12 cellular contexts compared by ENCODE assay signal in the genomic region with DNA sequence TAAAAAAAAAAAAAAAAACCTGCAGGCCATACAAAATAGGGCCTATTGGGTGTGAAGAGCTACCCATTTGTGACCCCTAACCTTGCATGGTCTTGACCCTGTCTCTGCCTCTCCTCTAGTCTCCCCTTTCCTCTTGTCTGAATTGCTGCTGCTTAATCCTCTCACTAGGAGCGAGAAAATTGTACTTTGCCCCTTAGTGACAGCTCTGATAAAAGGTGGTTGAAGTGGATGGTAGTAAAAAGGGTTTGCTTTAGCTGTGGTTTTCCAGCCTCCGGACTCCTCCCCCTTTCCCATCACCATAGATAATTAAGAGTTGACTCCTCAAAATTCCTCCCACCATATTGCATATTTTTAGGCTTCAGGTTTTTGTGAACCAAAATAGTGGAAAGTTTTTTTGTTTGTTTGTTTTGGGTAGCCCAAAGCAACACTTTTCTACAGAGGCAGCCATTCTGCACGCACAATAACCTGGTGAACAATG. TPM values are rescaled to one million over a fixed set of nuclear protein-coding genes. Genes with fewer than 3 reads are reported as not detected.
DNase-seq lines count a peak whose midpoint lies in the region; ATAC-seq and TF ChIP-seq lines count a peak whose summit lies in the region.
"Had no signal": no experiment of that assay in that cellular context is flagged by ENCODE, and none has a peak within 500 bp of the region (broad histone marks: within the 10 kb centered on the region; RNA-seq: fewer than 3 reads in every experiment).

No MANE protein-coding gene starts in this region.

- intact Hi-C loops in natural killer cell (cut with micrococcal nuclease), result no loop called here

- H3K27ac Mint-ChIP-seq in natural killer cell, result peak overlapping the region; percentile 85

- no peaks in the 10 kb centered on the region for H3K36me3 Mint-ChIP-seq in natural killer cell

- peak overlapping the region; percentile 67 for H3K4me3 Mint-ChIP-seq in natural killer cell

- TF ChIP-seq CTCF in 22Rv1 (IDR thresholded peaks at IDR 0.05) (no peak), natural killer cell (IDR thresholded peaks at IDR 0.05) (no peak)

- H3K4me1 Mint-ChIP-seq in natural killer cell, result peaks cover 79 to 87% of the 10 kb centered on the region in 2 donors

- H3K27me3 Mint-ChIP-seq in natural killer cell (ENCODE audit: low read depth in 2 of 2), result no peaks in the 10 kb centered on the region

- no peaks in the 10 kb centered on the region for H3K9me3 Mint-ChIP-seq in natural killer cell

- H3K27ac ChIP-seq in 22Rv1, result peak overlapping the region; percentile 58
- H3K27ac ChIP-seq in epithelial cell of prostate, result peak overlapping the region; percentile 99

- ATAC-seq in natural killer cell, result no peak
- no peak for ATAC-seq in GM21576 (IDR thresholded peaks at IDR 0.05; ENCODE audit: unreplicated experiment)
- no peak for ATAC-seq in HG03565 (IDR thresholded peaks at IDR 0.05; ENCODE audit: unreplicated experiment)
- no peak for ATAC-seq in HG02759 (IDR thresholded peaks at IDR 0.05; ENCODE audit: unreplicated experiment)

- DNase-seq in M059J (ENCODE audit: low read depth), result peak; percentile 72
- DNase-seq in epithelial cell of prostate (ENCODE audit: low read depth, low spot score), result no peak
- no peak for DNase-seq in natural killer cell
- DNase-seq in SKM-1 treated with dmso at 0.1 percent for 144 hours (lab: John Stamatoyannopoulos, UW; ENCODE audit: unreplicated experiment), result no peak
- DNase-seq: AML-193, NCI-H1048, T-helper 1 cell had no signal

RNA-seq across cellular contexts. Expression of gene ACTN4, which starts 23.5 kb away (rescaled TPM):
- 271 and 536 TPM in 2 replicates for total RNA-seq in M059J (2014; rRNA removed; shearing (Covaris generic))
- total RNA-seq in natural killer cell, result 100 to 1,000 TPM; 443 to 595 (median 541) TPM

RNA-seq across cellular contexts. Expression of gene EIF3K, which starts 52.0 kb away (rescaled TPM):
- total RNA-seq in M059J (2014; rRNA removed; shearing (Covaris generic)), result 615 and 648 TPM in 2 replicates
- 100 to 1,000 TPM; 232 to 262 (median 238) TPM for total RNA-seq in natural killer cell

RNA-seq across cellular contexts. Expression of gene MAP4K1, which starts 53.2 kb away (rescaled TPM):
- total RNA-seq in M059J (2014; rRNA removed; shearing (Covaris generic)), result 0.22 TPM in 1 of 2 replicates, not detected in the other
- 100 to 1,000 TPM; 162 to 201 (median 163) TPM for total RNA-seq in natural killer cell
- total RNA-seq: glomerular endothelial cell had no signal

Comparison
In these comparisons a context has a peak if more than half of its experiments do, and no peak if none do; other contexts are left out.
1. RNA of gene MAP4K1, which starts 53.2 kb away (total RNA-seq): 162 to 201 TPM in natural killer cell; 0.22 TPM in M059J; every median in the first group is over 100 times any median in the second.